1 cellular context compared by ENCODE assay signal in the genomic region with DNA sequence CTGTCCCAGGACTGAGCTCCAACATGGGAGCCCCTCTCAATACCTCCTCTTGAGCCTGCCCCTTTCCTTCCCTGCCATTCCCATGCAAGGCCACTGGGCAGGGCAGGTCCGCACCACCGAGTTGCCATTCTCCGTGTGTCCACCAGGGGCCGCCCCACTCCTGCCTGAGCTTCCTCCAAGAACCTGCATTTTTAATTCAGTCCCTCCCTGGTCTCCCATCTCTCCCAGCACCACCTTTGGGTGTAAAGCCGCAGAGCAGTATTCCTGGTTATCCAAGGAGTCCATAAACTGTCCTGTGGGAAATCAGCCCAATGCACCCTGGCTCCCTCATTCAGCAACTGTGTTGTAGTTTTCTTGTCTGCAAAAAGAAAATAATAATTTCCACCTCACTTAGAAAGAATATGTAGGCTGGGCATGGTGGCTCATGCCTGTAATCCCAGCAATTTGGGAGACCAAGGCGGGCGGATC.
A peak's percentile ranks its signal among the peaks of the same experiment; 100 is the strongest.
TF ChIP-seq lines count a peak whose summit lies in the region.

No MANE protein-coding gene starts in this region.

TF ChIP-seq in HepG2, 621 proteins besides CTCF, POLR2A, EP300 and RAD21 (continued from another document and continues in another):
- TF ChIP-seq, protein P1, sequence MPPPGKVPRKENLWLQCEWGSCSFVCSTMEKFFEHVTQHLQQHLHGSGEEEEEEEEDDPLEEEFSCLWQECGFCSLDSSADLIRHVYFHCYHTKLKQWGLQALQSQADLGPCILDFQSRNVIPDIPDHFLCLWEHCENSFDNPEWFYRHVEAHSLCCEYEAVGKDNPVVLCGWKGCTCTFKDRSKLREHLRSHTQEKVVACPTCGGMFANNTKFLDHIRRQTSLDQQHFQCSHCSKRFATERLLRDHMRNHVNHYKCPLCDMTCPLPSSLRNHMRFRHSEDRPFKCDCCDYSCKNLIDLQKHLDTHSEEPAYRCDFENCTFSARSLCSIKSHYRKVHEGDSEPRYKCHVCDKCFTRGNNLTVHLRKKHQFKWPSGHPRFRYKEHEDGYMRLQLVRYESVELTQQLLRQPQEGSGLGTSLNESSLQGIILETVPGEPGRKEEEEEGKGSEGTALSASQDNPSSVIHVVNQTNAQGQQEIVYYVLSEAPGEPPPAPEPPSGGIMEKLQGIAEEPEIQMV (CRISPR knock-in tag; IDR thresholded peaks at IDR 0.05; ENCODE audit: low read depth), result peak; percentile 67; the same call in 1 of the 2 replicates
- TF ChIP-seq, protein P2, sequence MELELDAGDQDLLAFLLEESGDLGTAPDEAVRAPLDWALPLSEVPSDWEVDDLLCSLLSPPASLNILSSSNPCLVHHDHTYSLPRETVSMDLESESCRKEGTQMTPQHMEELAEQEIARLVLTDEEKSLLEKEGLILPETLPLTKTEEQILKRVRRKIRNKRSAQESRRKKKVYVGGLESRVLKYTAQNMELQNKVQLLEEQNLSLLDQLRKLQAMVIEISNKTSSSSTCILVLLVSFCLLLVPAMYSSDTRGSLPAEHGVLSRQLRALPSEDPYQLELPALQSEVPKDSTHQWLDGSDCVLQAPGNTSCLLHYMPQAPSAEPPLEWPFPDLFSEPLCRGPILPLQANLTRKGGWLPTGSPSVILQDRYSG (CRISPR knock-in tag; IDR thresholded peaks at IDR 0.05), result no peak
- TF ChIP-seq GMEB1 (CRISPR knock-in tag; IDR thresholded peaks at IDR 0.05; ENCODE audit: borderline replicate concordance) (no peak), ZMYM3 (CRISPR knock-in tag; IDR thresholded peaks at IDR 0.05) (peak; percentile 26; the same call in 1 of the 2 replicates), ZKSCAN8 (CRISPR knock-in tag; IDR thresholded peaks at IDR 0.05; ENCODE audit: borderline replicate concordance) (peak; percentile 82; the same call in 1 of the 2 replicates), PAF1 (CRISPR knock-in tag; IDR thresholded peaks at IDR 0.05) (no peak), SNRNP70 (IDR thresholded peaks at IDR 0.05; ENCODE audit: low read depth, low read length) (no peak), ZNF317 (CRISPR knock-in tag; IDR thresholded peaks at IDR 0.05) (0 out of 2 replicates have a peak, but pooled peaks have one; percentile 27), ZBTB37 (CRISPR knock-in tag; IDR thresholded peaks at IDR 0.05) (no peak), ZNF354B (CRISPR knock-in tag; IDR thresholded peaks at IDR 0.05) (no peak), JUND (CRISPR knock-in tag; IDR thresholded peaks at IDR 0.05) (no peak), ZNF543 (CRISPR knock-in tag; IDR thresholded peaks at IDR 0.05) (no peak), MXD1 (CRISPR knock-in tag; IDR thresholded peaks at IDR 0.05) (no peak), GABPA (IDR thresholded peaks at IDR 0.05; ENCODE audit: low read depth, low read length) (no peak), GABPA (CRISPR knock-in tag; IDR thresholded peaks at IDR 0.05; ENCODE audit: low read depth) (no peak), BHLHE40 (IDR thresholded peaks at IDR 0.05; ENCODE audit: low read length) (peak; percentile 51), ZFX (CRISPR knock-in tag; IDR thresholded peaks at IDR 0.05; ENCODE audit: low read depth) (0 out of 2 replicates have a peak, but pooled peaks have one; percentile 10), CEBPG (CRISPR knock-in tag; IDR thresholded peaks at IDR 0.05) (0 out of 2 replicates have a peak, but pooled peaks have one; percentile 19), ZNF549 (CRISPR knock-in tag; IDR thresholded peaks at IDR 0.05) (no peak), GZF1 (CRISPR knock-in tag; IDR thresholded peaks at IDR 0.05) (no peak), ZNF44 (CRISPR knock-in tag; IDR thresholded peaks at IDR 0.05) (no peak), RFX1 (IDR thresholded peaks at IDR 0.05) (no peak), ZNF782 (CRISPR knock-in tag; IDR thresholded peaks at IDR 0.05; ENCODE audit: borderline replicate concordance) (peak; percentile 99), ZFP41 (CRISPR knock-in tag; IDR thresholded peaks at IDR 0.05; ENCODE audit: borderline replicate concordance) (0 out of 2 replicates have a peak, but pooled peaks have one; percentile 29), TFDP2 (CRISPR knock-in tag; IDR thresholded peaks at IDR 0.05) (0 out of 2 replicates have a peak, but pooled peaks have one; percentile 14), ZNF510 (CRISPR knock-in tag; IDR thresholded peaks at IDR 0.05; ENCODE audit: low read depth) (no peak), ZNF589 (CRISPR knock-in tag; conservative IDR thresholded peaks at IDR 0.05) (no peak), ZFP62 (CRISPR knock-in tag; IDR thresholded peaks at IDR 0.05) (no peak), RFXAP (CRISPR knock-in tag; IDR thresholded peaks at IDR 0.05; ENCODE audit: borderline replicate concordance) (peak; percentile 71; the same call in 1 of the 2 replicates), HNF1B (CRISPR knock-in tag; IDR thresholded peaks at IDR 0.05) (peak; percentile 65; the same call in 1 of the 2 replicates), ZNF710 (CRISPR knock-in tag; IDR thresholded peaks at IDR 0.05; ENCODE audit: borderline replicate concordance) (peak; percentile 37; the same call in 1 of the 2 replicates), TFAP4 (IDR thresholded peaks at IDR 0.05; ENCODE audit: borderline replicate concordance, low read depth) (no peak), ZNF703 (CRISPR knock-in tag; IDR thresholded peaks at IDR 0.05; ENCODE audit: borderline replicate concordance) (no peak), MAZ (IDR thresholded peaks at IDR 0.05; ENCODE audit: borderline replicate concordance, low read depth, low read length) (0 out of 2 replicates have a peak, but pooled peaks have one; percentile 49), MAZ (CRISPR knock-in tag; IDR thresholded peaks at IDR 0.05; ENCODE audit: low read depth) (peak; percentile 47; the same call in 1 of the 2 replicates), SIN3B (IDR thresholded peaks at IDR 0.05; ENCODE audit: low read length) (no peak), NRL (CRISPR knock-in tag; IDR thresholded peaks at IDR 0.05; ENCODE audit: borderline replicate concordance) (no peak), ADNP (CRISPR knock-in tag; IDR thresholded peaks at IDR 0.05) (no peak)
- TF ChIP-seq, protein P3, sequence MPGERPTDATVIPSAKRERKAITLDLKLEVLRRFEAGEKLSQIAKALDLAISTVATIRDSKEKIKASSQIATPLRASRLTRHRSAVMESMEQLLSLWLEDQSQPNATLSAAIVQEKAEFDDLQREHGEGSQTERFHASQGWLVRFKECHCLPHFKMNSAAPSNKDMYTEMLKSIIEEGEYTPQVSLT (CRISPR knock-in tag; IDR thresholded peaks at IDR 0.05; ENCODE audit: borderline replicate concordance, low read depth), result no peak
- TF ChIP-seq, protein P4, sequence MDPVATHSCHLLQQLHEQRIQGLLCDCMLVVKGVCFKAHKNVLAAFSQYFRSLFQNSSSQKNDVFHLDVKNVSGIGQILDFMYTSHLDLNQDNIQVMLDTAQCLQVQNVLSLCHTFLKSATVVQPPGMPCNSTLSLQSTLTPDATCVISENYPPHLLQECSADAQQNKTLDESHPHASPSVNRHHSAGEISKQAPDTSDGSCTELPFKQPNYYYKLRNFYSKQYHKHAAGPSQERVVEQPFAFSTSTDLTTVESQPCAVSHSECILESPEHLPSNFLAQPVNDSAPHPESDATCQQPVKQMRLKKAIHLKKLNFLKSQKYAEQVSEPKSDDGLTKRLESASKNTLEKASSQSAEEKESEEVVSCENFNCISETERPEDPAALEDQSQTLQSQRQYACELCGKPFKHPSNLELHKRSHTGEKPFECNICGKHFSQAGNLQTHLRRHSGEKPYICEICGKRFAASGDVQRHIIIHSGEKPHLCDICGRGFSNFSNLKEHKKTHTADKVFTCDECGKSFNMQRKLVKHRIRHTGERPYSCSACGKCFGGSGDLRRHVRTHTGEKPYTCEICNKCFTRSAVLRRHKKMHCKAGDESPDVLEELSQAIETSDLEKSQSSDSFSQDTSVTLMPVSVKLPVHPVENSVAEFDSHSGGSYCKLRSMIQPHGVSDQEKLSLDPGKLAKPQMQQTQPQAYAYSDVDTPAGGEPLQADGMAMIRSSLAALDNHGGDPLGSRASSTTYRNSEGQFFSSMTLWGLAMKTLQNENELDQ (CRISPR knock-in tag; IDR thresholded peaks at IDR 0.05; ENCODE audit: borderline replicate concordance), result no peak
